ENCODE assay signal across 18 cellular contexts in genomic region chr5:150554857-150555256, GRCh38. TPM values are rescaled to one million over a fixed set of nuclear protein-coding genes. Genes with fewer than 3 reads are reported as not detected.
DNase-seq lines count a peak whose midpoint lies in the region; ATAC-seq and TF ChIP-seq lines count a peak whose summit lies in the region.
"Had no signal": no experiment of that assay in that cellular context is flagged by ENCODE, and none has a peak within 500 bp of the region (broad histone marks: within the 10 kb centered on the region; RNA-seq: fewer than 3 reads in every experiment).

No MANE protein-coding gene starts in this region.

- H3K27ac ChIP-seq in BLaER1 = peak overlapping the region; percentile 82
- H3K27ac ChIP-seq in BLaER1 treated with 17β-estradiol and CSF1 and Interleukin-3, amounts not matched to agents 10 nM and 100 nM = peak overlapping the region in 4 of 11 experiments; percentile 3 to 80 (median 76); a peak in 4 of 22 replicates
- H3K27ac ChIP-seq in ascending aorta = peak overlapping the region; percentile 14 to 39

- ATAC-seq in GM21381 (IDR thresholded peaks at IDR 0.05; ENCODE audit: unreplicated experiment) = no peak
- ATAC-seq in HG02981 (IDR thresholded peaks at IDR 0.05; ENCODE audit: unreplicated experiment) = no peak
- ATAC-seq: GM12878, HCT116 had no signal

- TF ChIP-seq CTCF in ascending aorta (IDR thresholded peaks at IDR 0.05) (no peak), nephron progenitor cell (IDR thresholded peaks at IDR 0.05) (no peak)

- H3K27ac Mint-ChIP-seq in nephron progenitor cell = peak overlapping the region; percentile 54
- H3K27ac Mint-ChIP-seq: CD4-positive, alpha-beta T cell; CD8-positive, alpha-beta memory T cell had no signal

- H3K4me1 ChIP-seq in BLaER1 (peaks cover 70% of the 10 kb centered on the region), ascending aorta (peaks cover 0 to 4% of the 10 kb centered on the region in 2 donors)
- peaks cover 28 to 73% (median 67%) of the 10 kb centered on the region in 10 experiments for H3K4me1 ChIP-seq in BLaER1 treated with 17β-estradiol and CSF1 and Interleukin-3, amounts not matched to agents 10 nM and 100 nM

- no peaks in the 10 kb centered on the region for H3K9me3 Mint-ChIP-seq in nephron progenitor cell
- H3K9me3 Mint-ChIP-seq: CD4-positive, alpha-beta T cell; H9 had no signal

- H3K4me1 Mint-ChIP-seq in nephron progenitor cell = peaks cover 12% of the 10 kb centered on the region
- H3K4me1 Mint-ChIP-seq: CD14-positive monocyte; CD8-positive, alpha-beta memory T cell had no signal

- peaks cover 33% of the 10 kb centered on the region for H3K36me3 Mint-ChIP-seq in nephron progenitor cell (ENCODE audit: low read depth)
- H3K36me3 Mint-ChIP-seq: CD8-positive, alpha-beta memory T cell had no signal

- no peaks in the 10 kb centered on the region for H4K20me1 ChIP-seq in BLaER1
- H4K20me1 ChIP-seq in BLaER1 treated with 17β-estradiol and CSF1 and Interleukin-3, amounts not matched to agents 10 nM and 100 nM = peaks cover 0 to 35% (median 0%) of the 10 kb centered on the region in 11 experiments; a peak in 5 of 22 replicates

- H3K36me3 ChIP-seq in BLaER1 = peaks cover 45% of the 10 kb centered on the region
- peaks cover 17 to 59% (median 45%) of the 10 kb centered on the region in 11 experiments for H3K36me3 ChIP-seq in BLaER1 treated with 17β-estradiol and CSF1 and Interleukin-3, amounts not matched to agents 10 nM and 100 nM
- peaks cover 51 to 60% of the 10 kb centered on the region in 2 donors for H3K36me3 ChIP-seq in ascending aorta

- H3K9me3 ChIP-seq in BLaER1 (no peaks in the 10 kb centered on the region), ascending aorta (no peaks in the 10 kb centered on the region)
- H3K9me3 ChIP-seq in BLaER1 treated with 17β-estradiol and CSF1 and Interleukin-3, amounts not matched to agents 10 nM and 100 nM (replicated peaks in 1 of 11) = no peaks in the 10 kb centered on the region

- DNase-seq in ascending aorta (ENCODE audit: low spot score in 2 of 2) (no peak), nephron progenitor cell (no peak)
- no peak for DNase-seq in activated effector memory CD4-positive, alpha-beta T cell treated with Interleukin-2 at 50 U/mL for 16 hours
- DNase-seq in stimulated activated CD8-positive, alpha-beta memory T cell treated with anti-CD3 and anti-CD28 coated beads, Interleukin-4, amount 100 ng/mL, for 48 hours = no peak
- DNase-seq: CD4-positive, alpha-beta T cell; CD8-positive, alpha-beta memory T cell; DMS 273 treated with DMSO at 0.1 percent for 48 hours; DMS79; EL; GDM1; H9 had no signal

- no peak overlapping the region for H3K9ac ChIP-seq in BLaER1
- H3K9ac ChIP-seq in BLaER1 treated with 17β-estradiol and CSF1 and Interleukin-3, amounts not matched to agents 10 nM and 100 nM = peak overlapping the region in 2 of 11 experiments; percentile 36 to 46; a peak in 3 of 22 replicates

- H3K4me3 ChIP-seq in BLaER1 (no peak overlapping the region), ascending aorta (no peak overlapping the region)
- no peak overlapping the region for H3K4me3 ChIP-seq in BLaER1 treated with 17β-estradiol and CSF1 and Interleukin-3, amounts not matched to agents 10 nM and 100 nM
- H3K4me3 ChIP-seq: GM12878 had no signal

- H3K4me3 Mint-ChIP-seq in nephron progenitor cell = no peak overlapping the region
- H3K4me3 Mint-ChIP-seq: CD14-positive monocyte; CD4-positive, alpha-beta T cell; CD8-positive, alpha-beta memory T cell; H9 had no signal

- peak overlapping the region; percentile 96 for H3K4me2 ChIP-seq in BLaER1
- peak overlapping the region in 9 of 11 experiments; percentile 83 to 95 (median 93); a peak in 17 of 22 replicates for H3K4me2 ChIP-seq in BLaER1 treated with 17β-estradiol and CSF1 and Interleukin-3, amounts not matched to agents 10 nM and 100 nM

- intact Hi-C loops in ascending aorta (cut with DNase I) = no loop called here

- no peaks in the 10 kb centered on the region for H3K27me3 Mint-ChIP-seq in nephron progenitor cell (ENCODE audit: low read depth, poor library complexity)
- H3K27me3 Mint-ChIP-seq: CD4-positive, alpha-beta T cell had no signal

- H3K27me3 ChIP-seq in BLaER1 (no peaks in the 10 kb centered on the region), ascending aorta (no peaks in the 10 kb centered on the region)
- no peaks in the 10 kb centered on the region for H3K27me3 ChIP-seq in BLaER1 treated with 17β-estradiol and CSF1 and Interleukin-3, amounts not matched to agents 10 nM and 100 nM

RNA-seq across cellular contexts. Expression of gene NDST1, which starts 46.9 kb away (rescaled TPM):
- 71.5 TPM for total RNA-seq in ascending aorta
